ENCODE assay signal across 8 cellular contexts in genomic region chr3:113744941-113745272, GRCh38. TPM values are rescaled to one million over a fixed set of nuclear protein-coding genes. Genes with fewer than 3 reads are reported as not detected.
DNase-seq lines count a peak whose midpoint lies in the region; ATAC-seq lines count a peak whose summit lies in the region.

No MANE protein-coding gene starts in this region.

- peak; percentile 47 for DNase-seq in DMS79 treated with DMSO at 0.1 percent for 48 hours (lab: John Stamatoyannopoulos, UW)
- DNase-seq in DMS79 (lab: John Stamatoyannopoulos, UW) = no peak
- no peak for DNase-seq in activated CD8-positive, alpha-beta T cell treated with anti-CD3 and anti-CD28 coated beads, Interleukin-2, amount 10 ng/mL, durations not matched to agents 7 days and 5 days
- DNase-seq in AG08396 (ENCODE audit: low spot score) = no peak
- DNase-seq in amniotic stem cell (lab: John Stamatoyannopoulos, UW) = no peak

- H3K27me3 Mint-ChIP-seq in activated CD8-positive, alpha-beta T cell treated with anti-CD3 and anti-CD28 coated beads, Interleukin-2, amount 10 ng/mL, durations not matched to agents 7 days and 5 days (ENCODE audit: low read depth) = no peaks in the 10 kb centered on the region
- no peaks in the 10 kb centered on the region for H3K27me3 Mint-ChIP-seq in stimulated activated memory B cell treated with anti-CD40 and anti-IgM and Interleukin-4, amounts not matched to agents 10 μg/mL and 1 μg/mL and 100 μg/mL, for 72 hours

- CTCF ChIA-PET in activated CD8-positive, alpha-beta T cell treated with anti-CD3 and anti-CD28 coated beads, Interleukin-2, amount 10 ng/mL, durations not matched to agents 7 days and 5 days (lab: Charles Lee) = interaction anchor here (0.7 to 4.3 kb wide), 43 partner anchors 10 to 546 kb away, joined by 3 to 86 read pairs (median 6); partner anchors contain the start of genes GRAMD1C, SPICE1 and USF3

- POLR2A ChIA-PET in activated CD8-positive, alpha-beta T cell treated with anti-CD3 and anti-CD28 coated beads, Interleukin-2, amount 10 ng/mL, durations not matched to agents 7 days and 5 days (lab: Charles Lee) = interaction anchor here (0.8 to 1.6 kb wide), 6 partner anchors 8 to 480 kb away, joined by 3 to 10 read pairs (median 4); partner anchors contain the start of gene SPICE1

- H3K27me3 ChIP-seq in iPS-15b (ENCODE audit: control insufficient read depth, insufficient read depth, low read length) = no peaks in the 10 kb centered on the region

- peak overlapping the region; percentile 98 for H3K4me3 ChIP-seq in iPS-15b (ENCODE audit: low read depth, low read length)

- H3K27ac Mint-ChIP-seq in activated CD8-positive, alpha-beta T cell treated with anti-CD3 and anti-CD28 coated beads, Interleukin-2, amount 10 ng/mL, durations not matched to agents 7 days and 5 days = peak overlapping the region; percentile 100
- H3K27ac Mint-ChIP-seq in stimulated activated memory B cell treated with anti-CD40 and anti-IgM and Interleukin-4, amounts not matched to agents 10 μg/mL and 1 μg/mL and 100 μg/mL, for 72 hours = peak overlapping the region; percentile 100

- ATAC-seq in activated CD8-positive, alpha-beta T cell treated with anti-CD3 and anti-CD28 coated beads, Interleukin-2, amount 10 ng/mL, durations not matched to agents 7 days and 5 days = no peak
- ATAC-seq in stimulated activated memory B cell treated with anti-CD40 and anti-IgM and Interleukin-4, amounts not matched to agents 10 μg/mL and 1 μg/mL and 100 μg/mL, for 72 hours = no peak
- ATAC-seq in HG02678 (IDR thresholded peaks at IDR 0.05; ENCODE audit: unreplicated experiment) = no peak

- no peaks in the 10 kb centered on the region for H3K4me1 ChIP-seq in iPS-15b (ENCODE audit: control insufficient read depth, insufficient read depth, low read length)

- no peaks in the 10 kb centered on the region for H3K9me3 Mint-ChIP-seq in activated CD8-positive, alpha-beta T cell treated with anti-CD3 and anti-CD28 coated beads, Interleukin-2, amount 10 ng/mL, durations not matched to agents 7 days and 5 days (ENCODE audit: insufficient read depth)
- no peaks in the 10 kb centered on the region for H3K9me3 Mint-ChIP-seq in stimulated activated memory B cell treated with anti-CD40 and anti-IgM and Interleukin-4, amounts not matched to agents 10 μg/mL and 1 μg/mL and 100 μg/mL, for 72 hours

- H3K9ac ChIP-seq in iPS-15b (ENCODE audit: low read depth, low read length) = peak overlapping the region; percentile 75

- H3K36me3 Mint-ChIP-seq in activated CD8-positive, alpha-beta T cell treated with anti-CD3 and anti-CD28 coated beads, Interleukin-2, amount 10 ng/mL, durations not matched to agents 7 days and 5 days (ENCODE audit: low read depth) = peaks cover 26% of the 10 kb centered on the region
- H3K36me3 Mint-ChIP-seq in stimulated activated memory B cell treated with anti-CD40 and anti-IgM and Interleukin-4, amounts not matched to agents 10 μg/mL and 1 μg/mL and 100 μg/mL, for 72 hours = peaks cover 11% of the 10 kb centered on the region

- no peaks in the 10 kb centered on the region for H3K9me3 ChIP-seq in iPS-15b (ENCODE audit: control insufficient read depth, insufficient read depth, low read length)

- H3K36me3 ChIP-seq in iPS-15b (ENCODE audit: control insufficient read depth, insufficient read depth, low read length) = no peaks in the 10 kb centered on the region

- H3K4me1 Mint-ChIP-seq in activated CD8-positive, alpha-beta T cell treated with anti-CD3 and anti-CD28 coated beads, Interleukin-2, amount 10 ng/mL, durations not matched to agents 7 days and 5 days (ENCODE audit: low read depth) = peaks cover 60% of the 10 kb centered on the region
- peaks cover 71% of the 10 kb centered on the region for H3K4me1 Mint-ChIP-seq in stimulated activated memory B cell treated with anti-CD40 and anti-IgM and Interleukin-4, amounts not matched to agents 10 μg/mL and 1 μg/mL and 100 μg/mL, for 72 hours

- peak overlapping the region; percentile 96 for H3K4me3 Mint-ChIP-seq in activated CD8-positive, alpha-beta T cell treated with anti-CD3 and anti-CD28 coated beads, Interleukin-2, amount 10 ng/mL, durations not matched to agents 7 days and 5 days
- H3K4me3 Mint-ChIP-seq in stimulated activated memory B cell treated with anti-CD40 and anti-IgM and Interleukin-4, amounts not matched to agents 10 μg/mL and 1 μg/mL and 100 μg/mL, for 72 hours = peak overlapping the region; percentile 87

RNA-seq across cellular contexts. Expression of gene NAA50, which starts 1.1 kb away (rescaled TPM):
- total RNA-seq in activated CD8-positive, alpha-beta T cell treated with anti-CD3 and anti-CD28 coated beads, Interleukin-2, amount 10 ng/mL, durations not matched to agents 7 days and 5 days = 100 to 1,000 TPM; 108 to 116 TPM

RNA-seq across cellular contexts. Expression of gene ATP6V1A, which starts 1.9 kb away (rescaled TPM):
- 10 to 100 TPM; 37.1 to 39.8 TPM for total RNA-seq in activated CD8-positive, alpha-beta T cell treated with anti-CD3 and anti-CD28 coated beads, Interleukin-2, amount 10 ng/mL, durations not matched to agents 7 days and 5 days

RNA-seq across cellular contexts. Expression of gene USF3, which starts 48.5 kb away (rescaled TPM):
- total RNA-seq in activated CD8-positive, alpha-beta T cell treated with anti-CD3 and anti-CD28 coated beads, Interleukin-2, amount 10 ng/mL, durations not matched to agents 7 days and 5 days = 10 to 100 TPM; 16.3 to 18.0 TPM
